Comparison of ENCODE assay signal across 25 cellular contexts in genomic region chr5:38250752-38251448, GRCh38. TPM values are rescaled to one million over a fixed set of nuclear protein-coding genes. Genes with fewer than 3 reads are reported as not detected.
A peak's percentile ranks its signal among the peaks of the same experiment; 100 is the strongest.
DNase-seq lines count a peak whose midpoint lies in the region; ATAC-seq, FAIRE-seq and TF ChIP-seq lines count a peak whose summit lies in the region.
"Had no signal": no experiment of that assay in that cellular context is flagged by ENCODE, and none has a peak within 500 bp of the region (broad histone marks: within the 10 kb centered on the region; RNA-seq: fewer than 3 reads in every experiment).

No MANE protein-coding gene starts in this region.

- H3K27me3 ChIP-seq in right cardiac atrium (ENCODE audit: control insufficient read depth, insufficient read depth) (no peaks in the 10 kb centered on the region), bronchial epithelial cell (ENCODE audit: control insufficient read depth, insufficient read depth, low read length) (no peaks in the 10 kb centered on the region)
- H3K27me3 ChIP-seq: SJSA1 had no signal

- FAIRE-seq in bronchial epithelial cell (lab: Jason Lieb, UNC), result peak; percentile 72
- FAIRE-seq: G401.6, GM18507, HepG2 had no signal

- intact Hi-C loops in Right ventricle myocardium inferior (cut with DNase I) (no loop called here), right cardiac atrium (cut with DNase I) (no loop called here)

- H3K9me3 ChIP-seq in right cardiac atrium (ENCODE audit: control insufficient read depth, low read length), result peaks cover 3% of the 10 kb centered on the region
- H3K9me3 ChIP-seq: SJSA1 had no signal

- DNase-seq in Right ventricle myocardium inferior (ENCODE audit: missing footprints) (no peak), right cardiac atrium (no peak), M059J (ENCODE audit: low read depth) (peak; percentile 61), bronchial epithelial cell (ENCODE audit: low read depth) (no peak), OCI-M2 (lab: John Stamatoyannopoulos, UW; ENCODE audit: unreplicated experiment) (no peak), H4 (ENCODE audit: low spot score) (no peak), NCI-H2081 treated with DMSO at 0.1 percent for 48 hours (lab: John Stamatoyannopoulos, UW) (no peak)
- DNase-seq: 8988T; AML-193; C1 segment of cervical spinal cord; CD8-positive, alpha-beta T cell; DND-41; H9; KBM-7; NCI-H1092; NCI-H1436 treated with DMSO at 0.1 percent for 48 hours; NCI-H1930; NCI-H2171; NCI-H345; NCI-H524 treated with DMSO at 0.1 percent for 48 hours had no signal

- H3K4me3 ChIP-seq in right cardiac atrium (ENCODE audit: low read length), result no peak overlapping the region
- H3K4me3 ChIP-seq in bronchial epithelial cell (ENCODE audit: low read depth, low read length), result no peak overlapping the region
- H3K4me3 ChIP-seq: SJSA1 had no signal

- H3K27ac ChIP-seq in right cardiac atrium (ENCODE audit: low read length), result no peak overlapping the region
- H3K27ac ChIP-seq: SJSA1 had no signal

- 58% methylated on average over 8 of the region's 8 CpGs for WGBS in right cardiac atrium

- no peaks in the 10 kb centered on the region for H3K4me1 ChIP-seq in right cardiac atrium (ENCODE audit: control insufficient read depth, insufficient read depth, low read length)

- ATAC-seq in Right ventricle myocardium inferior (peak; percentile 48), right cardiac atrium (no peak)
- ATAC-seq: CD8-positive, alpha-beta T cell; HepG2 had no signal

- no peak for TF ChIP-seq CTCF in bronchial epithelial cell (IDR thresholded peaks at IDR 0.05; ENCODE audit: insufficient read depth, low read length, severe bottlenecking)

- H3K36me3 ChIP-seq in bronchial epithelial cell (ENCODE audit: control insufficient read depth, insufficient read depth, low read length), result no peaks in the 10 kb centered on the region
- H3K36me3 ChIP-seq: SJSA1 had no signal

RNA-seq across cellular contexts. Expression of gene EGFLAM, which starts 7.5 kb away (rescaled TPM):
- total RNA-seq in Right ventricle myocardium inferior, result 8.8 TPM
- total RNA-seq in right cardiac atrium, result 1 to 10 TPM; 2.4 to 4.5 (median 3.0) TPM
- polyA plus RNA-seq in right cardiac atrium, result 3.9 TPM
- total RNA-seq in M059J (2014; rRNA removed; shearing (Covaris generic)), result 0.02 TPM in 1 of 2 replicates, not detected in the other
- total RNA-seq in bronchial epithelial cell, result 0.13 and 0.53 TPM in 2 replicates
- 0.06 and 1.1 TPM in 2 replicates for total RNA-seq in H4 (2014; rRNA removed; shearing (Covaris generic))
- total RNA-seq: CD8-positive, alpha-beta T cell; HepG2; T-helper 1 cell treated with Interleukin-12 subunit alpha and Interleukin-12 subunit beta and Interleukin-4 antibody, amounts not matched to agents 30 ng/mL and 1 ng/mL, for 36 hours had no signal
- polyA plus RNA-seq: HepG2 had no signal
